19 cellular contexts compared by ENCODE assay signal in genomic region chr3:194001728-194002459, GRCh38.
DNase-seq lines count a peak whose midpoint lies in the region; ATAC-seq, FAIRE-seq and TF ChIP-seq lines count a peak whose summit lies in the region.
"Had no signal": no experiment of that assay in that cellular context is flagged by ENCODE, and none has a peak within 500 bp of the region (broad histone marks: within the 10 kb centered on the region; RNA-seq: fewer than 3 reads in every experiment).

No MANE protein-coding gene starts in this region.

- H3K9me3 ChIP-seq in astrocyte (ENCODE audit: insufficient read depth, low read depth, low read length), result no peaks in the 10 kb centered on the region
- H3K9me3 ChIP-seq: vagina had no signal

- H3K9me3 Mint-ChIP-seq in natural killer cell treated with Interleukin-12 subunit alpha and Interleukin-12 subunit beta and Interleukin-15 and Interleukin-18, amount 100 ng/mL, for 72 hours, result no peaks in the 10 kb centered on the region
- no peaks in the 10 kb centered on the region for H3K9me3 Mint-ChIP-seq in natural killer cell
- H3K9me3 Mint-ChIP-seq in astrocyte (ENCODE audit: unreplicated experiment), result peaks cover 3% of the 10 kb centered on the region
- H3K9me3 Mint-ChIP-seq in naive B cell, result no peaks in the 10 kb centered on the region
- H3K9me3 Mint-ChIP-seq: nephron progenitor cell; stimulated activated naive CD8-positive, alpha-beta T cell treated with anti-CD3 and anti-CD28 coated beads, Interleukin-15, amount 100 ng/mL, for 72 hours had no signal

- H3K36me3 Mint-ChIP-seq in natural killer cell treated with Interleukin-12 subunit alpha and Interleukin-12 subunit beta and Interleukin-15 and Interleukin-18, amount 100 ng/mL, for 72 hours, result no peaks in the 10 kb centered on the region
- no peaks in the 10 kb centered on the region for H3K36me3 Mint-ChIP-seq in natural killer cell
- no peaks in the 10 kb centered on the region for H3K36me3 Mint-ChIP-seq in astrocyte (ENCODE audit: low read depth, unreplicated experiment)
- no peaks in the 10 kb centered on the region for H3K36me3 Mint-ChIP-seq in naive B cell

- no peak overlapping the region for H3K4me3 ChIP-seq in astrocyte (ENCODE audit: insufficient read depth, low read depth, low read length)

- H3K27ac ChIP-seq in astrocyte (ENCODE audit: low read depth, low read length), result no peak overlapping the region

- FAIRE-seq in astrocyte (lab: Jason Lieb, UNC), result no peak
- FAIRE-seq: endometrium had no signal

- intact Hi-C loops in natural killer cell (cut with micrococcal nuclease), result no loop called here

- peak overlapping the region; percentile 84 for H3K4me2 ChIP-seq in astrocyte (ENCODE audit: low read length)

- DNase-seq in natural killer cell treated with Interleukin-12 subunit alpha and Interleukin-12 subunit beta and Interleukin-15 and Interleukin-18, amount 100 ng/mL, for 72 hours (ENCODE audit: low spot score), result no peak
- DNase-seq in natural killer cell (no peak), astrocyte (ENCODE audit: low read depth) (no peak), naive B cell (no peak), left lobe of liver (ENCODE audit: low spot score) (no peak), HEK293T (ENCODE audit: extremely low spot score) (no peak), kidney glomerular epithelial cell (lab: John Stamatoyannopoulos, UW) (no peak)
- DNase-seq: activated effector memory CD4-positive, alpha-beta T cell treated with Interleukin-2 at 50 U/mL for 16 hours; aorta; foreskin fibroblast; KBM-7; NCI-H2029 treated with DMSO at 0.1 percent for 48 hours; NCI-H524 treated with DMSO at 0.1 percent for 48 hours; nephron progenitor cell; SHP77; stimulated activated naive CD8-positive, alpha-beta T cell treated with anti-CD3 and anti-CD28 coated beads, Interleukin-15, amount 100 ng/mL, for 72 hours had no signal

- no peaks in the 10 kb centered on the region for H4K20me1 ChIP-seq in astrocyte (ENCODE audit: insufficient read depth, low read length)

- H3K79me2 ChIP-seq in astrocyte (ENCODE audit: insufficient read depth, low read length), result no peaks in the 10 kb centered on the region

- H3K36me3 ChIP-seq in astrocyte (ENCODE audit: insufficient read depth, low read length), result no peaks in the 10 kb centered on the region
- H3K36me3 ChIP-seq: vagina had no signal

- no peak overlapping the region for H2AFZ ChIP-seq in astrocyte (ENCODE audit: low read depth, low read length)

- H3K27ac Mint-ChIP-seq in natural killer cell treated with Interleukin-12 subunit alpha and Interleukin-12 subunit beta and Interleukin-15 and Interleukin-18, amount 100 ng/mL, for 72 hours, result no peak overlapping the region
- H3K27ac Mint-ChIP-seq in natural killer cell (no peak overlapping the region), astrocyte (ENCODE audit: unreplicated experiment) (no peak overlapping the region), naive B cell (peak overlapping the region in 3 of 6 donors; percentile 4 to 79 (median 74))
- H3K27ac Mint-ChIP-seq: stimulated activated naive CD8-positive, alpha-beta T cell treated with anti-CD3 and anti-CD28 coated beads, Interleukin-15, amount 100 ng/mL, for 72 hours had no signal

- peaks cover 30 to 42% of the 10 kb centered on the region in 2 donors for H3K27me3 Mint-ChIP-seq in natural killer cell treated with Interleukin-12 subunit alpha and Interleukin-12 subunit beta and Interleukin-15 and Interleukin-18, amount 100 ng/mL, for 72 hours
- H3K27me3 Mint-ChIP-seq in natural killer cell (ENCODE audit: low read depth in 2 of 2) (peaks cover 36 to 64% of the 10 kb centered on the region in 2 donors), astrocyte (ENCODE audit: low read depth, unreplicated experiment) (peaks cover 61% of the 10 kb centered on the region), naive B cell (peaks cover 36 to 48% (median 40%) of the 10 kb centered on the region in 3 donors)

- peaks cover 16% of the 10 kb centered on the region for H3K27me3 ChIP-seq in astrocyte (ENCODE audit: insufficient read depth, low read length)
- H3K27me3 ChIP-seq: vagina had no signal

- H3K9ac ChIP-seq in astrocyte (ENCODE audit: low read length), result no peak overlapping the region

- H3K4me1 Mint-ChIP-seq in natural killer cell treated with Interleukin-12 subunit alpha and Interleukin-12 subunit beta and Interleukin-15 and Interleukin-18, amount 100 ng/mL, for 72 hours (ENCODE audit: low read depth in 2 of 2), result peaks cover 17 to 22% of the 10 kb centered on the region in 2 donors
- H3K4me1 Mint-ChIP-seq in natural killer cell (peaks cover 6 to 9% of the 10 kb centered on the region in 2 donors), astrocyte (ENCODE audit: low read depth, unreplicated experiment) (peaks cover 30% of the 10 kb centered on the region), naive B cell (peaks cover 17 to 32% (median 26%) of the 10 kb centered on the region in 3 donors)

- POLR2A ChIA-PET in HEK293T (lab: Yijun Ruan, JAX), result interaction anchor here (1.0 to 2.9 kb wide), 2 partner anchors 134 to 135 kb away, joined by 4 to 43 read pairs; partner anchors contain the start of gene HES1

- CTCF ChIA-PET in HEK293T (lab: Yijun Ruan, JAX), result no interaction called here

- no peak for ATAC-seq in natural killer cell treated with Interleukin-12 subunit alpha and Interleukin-12 subunit beta and Interleukin-15 and Interleukin-18, amount 100 ng/mL, for 72 hours
- no peak for ATAC-seq in natural killer cell
- ATAC-seq in naive B cell (ENCODE audit: low read depth in 2 of 2), result no peak
- ATAC-seq in left lobe of liver, result no peak
- no peak for ATAC-seq in GM18909 (IDR thresholded peaks at IDR 0.05; ENCODE audit: poor library complexity, unreplicated experiment)
- ATAC-seq: stimulated activated naive CD8-positive, alpha-beta T cell treated with anti-CD3 and anti-CD28 coated beads, Interleukin-15, amount 100 ng/mL, for 72 hours had no signal

- peak overlapping the region; percentile 57 for H3K4me3 Mint-ChIP-seq in natural killer cell treated with Interleukin-12 subunit alpha and Interleukin-12 subunit beta and Interleukin-15 and Interleukin-18, amount 100 ng/mL, for 72 hours
- H3K4me3 Mint-ChIP-seq in natural killer cell (no peak overlapping the region), astrocyte (ENCODE audit: unreplicated experiment) (peak overlapping the region; percentile 41), naive B cell (peak overlapping the region in 7 of 8 donors; percentile 60 to 90 (median 67))

- TF ChIP-seq CTCF in natural killer cell (IDR thresholded peaks at IDR 0.05), result no peak
- TF ChIP-seq CTCF in astrocyte (IDR thresholded peaks at IDR 0.05; ENCODE audit: insufficient read depth, low read depth, low read length), result no peak

- peaks cover 14% of the 10 kb centered on the region for H3K4me1 ChIP-seq in astrocyte (ENCODE audit: insufficient read depth, low read length)

TF ChIP-seq in HEK293T, 16 proteins besides CTCF, POLR2A, EP300 and RAD21:
- no peak for TF ChIP-seq FOXK2 (IDR thresholded peaks at IDR 0.05)
- no peak for TF ChIP-seq FOXM1 (IDR thresholded peaks at IDR 0.05; ENCODE audit: borderline replicate concordance)
- TF ChIP-seq SP1 (IDR thresholded peaks at IDR 0.05), result no peak
- TF ChIP-seq TARDBP (IDR thresholded peaks at IDR 0.05), result no peak
- TF ChIP-seq NFRKB (IDR thresholded peaks at IDR 0.05), result no peak
- no peak for TF ChIP-seq CTBP1 (IDR thresholded peaks at IDR 0.05; ENCODE audit: borderline replicate concordance)
TF ChIP-seq in HEK293T: peak in this region for 0.
